Comparison of ENCODE assay signal across 8 cellular contexts in genomic region chr17:29178750-29179231, GRCh38. TPM values are rescaled to one million over a fixed set of nuclear protein-coding genes. Genes with fewer than 3 reads are reported as not detected.
A peak's percentile ranks its signal among the peaks of the same experiment; 100 is the strongest.
DNase-seq lines count a peak whose midpoint lies in the region; ATAC-seq and TF ChIP-seq lines count a peak whose summit lies in the region.

No MANE protein-coding gene starts in this region.

- no peak for DNase-seq in CD4-positive, CD25-positive, alpha-beta regulatory T cell
- DNase-seq in occipital lobe (lab: John Stamatoyannopoulos, UW) = peak; percentile 34
- no peak for DNase-seq in NOMO-1 treated with DMSO at 0.1 percent for 48 hours (lab: John Stamatoyannopoulos, UW; ENCODE audit: unreplicated experiment)
- DNase-seq in NCI-H1694 treated with DMSO at 0.1 percent for 48 hours (lab: John Stamatoyannopoulos, UW) = no peak

- no peaks in the 10 kb centered on the region for H4K20me1 ChIP-seq in OCI-LY1 (ENCODE audit: insufficient read depth, low read length)

- no peaks in the 10 kb centered on the region for H3K9me3 ChIP-seq in CD4-positive, CD25-positive, alpha-beta regulatory T cell (ENCODE audit: control insufficient read depth in 2 of 2, low read length in 2 of 2)
- H3K9me3 ChIP-seq in OCI-LY1 (ENCODE audit: low read length) (0 out of 2 replicates have a peak, but pooled peaks cover 3% of the 10 kb centered on the region), esophagus (ENCODE audit: control insufficient read depth in 2 of 2, insufficient read depth in 1 of 2, low read depth in 1 of 2, low read length in 1 of 2) (no peaks in the 10 kb centered on the region)

- H3K4me3 ChIP-seq in CD4-positive, CD25-positive, alpha-beta regulatory T cell (ENCODE audit: low read depth, low read length) = no peak overlapping the region
- peak overlapping the region; percentile 73 for H3K4me3 ChIP-seq in OCI-LY1 (ENCODE audit: low read depth, low read length, poor library complexity, severe bottlenecking)
- H3K4me3 ChIP-seq in esophagus (ENCODE audit: low read depth in 1 of 2, low read length in 2 of 2) = peak overlapping the region; percentile 65 to 83

- H3K9me2 ChIP-seq in OCI-LY1 (ENCODE audit: low read depth, low read length) = no peaks in the 10 kb centered on the region

- no peaks in the 10 kb centered on the region for H3F3A ChIP-seq in OCI-LY1 (ENCODE audit: insufficient read depth, low read length)

- H3K4me3 Mint-ChIP-seq in CD4-positive, CD25-positive, alpha-beta regulatory T cell = peak overlapping the region; percentile 68 to 84 (median 72)

- H3K27ac Mint-ChIP-seq in CD4-positive, CD25-positive, alpha-beta regulatory T cell = peak overlapping the region in 1 of 3 donors; percentile 43

- peaks cover 4 to 38% (median 17%) of the 10 kb centered on the region in 4 donors for H3K4me1 Mint-ChIP-seq in CD4-positive, CD25-positive, alpha-beta regulatory T cell

- peak overlapping the region; percentile 36; the same call in 1 of the 2 replicates for H3K9ac ChIP-seq in OCI-LY1 (ENCODE audit: low read length)

- no peak for ATAC-seq in CD4-positive, CD25-positive, alpha-beta regulatory T cell (ENCODE audit: low read depth in 2 of 2)
- ATAC-seq in GM18519 (IDR thresholded peaks at IDR 0.05; ENCODE audit: low FRiP score, unreplicated experiment) = no peak
- ATAC-seq in HG02798 (IDR thresholded peaks at IDR 0.05; ENCODE audit: poor library complexity, unreplicated experiment) = no peak

- no peak for TF ChIP-seq CTCF in OCI-LY1 (IDR thresholded peaks at IDR 0.05; ENCODE audit: low read length)

- peaks cover 16% of the 10 kb centered on the region for H3K27me3 Mint-ChIP-seq in CD4-positive, CD25-positive, alpha-beta regulatory T cell

- H3K27ac ChIP-seq in CD4-positive, CD25-positive, alpha-beta regulatory T cell (ENCODE audit: insufficient read depth, low read length, poor library complexity, severe bottlenecking) = no peak overlapping the region
- peak overlapping the region; percentile 81 for H3K27ac ChIP-seq in OCI-LY1 (ENCODE audit: low read depth, low read length, poor library complexity, severe bottlenecking)
- peak overlapping the region; percentile 98 to 99 for H3K27ac ChIP-seq in esophagus (ENCODE audit: low read depth in 2 of 2, low read length in 1 of 2)

- H3K36me3 ChIP-seq in CD4-positive, CD25-positive, alpha-beta regulatory T cell (ENCODE audit: control insufficient read depth, insufficient read depth, low read length) = no peaks in the 10 kb centered on the region
- H3K36me3 ChIP-seq in OCI-LY1 (ENCODE audit: insufficient read depth, low read length) (no peaks in the 10 kb centered on the region), esophagus (ENCODE audit: control insufficient read depth in 2 of 2, insufficient read depth in 2 of 2, low read length in 1 of 2) (no peaks in the 10 kb centered on the region)

- no peak overlapping the region for H2AFZ ChIP-seq in OCI-LY1 (ENCODE audit: low read length)

- no peaks in the 10 kb centered on the region for H3K36me3 Mint-ChIP-seq in CD4-positive, CD25-positive, alpha-beta regulatory T cell

- peaks cover 26% of the 10 kb centered on the region for H3K4me1 ChIP-seq in CD4-positive, CD25-positive, alpha-beta regulatory T cell (ENCODE audit: control insufficient read depth, insufficient read depth, low read length, poor library complexity, severe bottlenecking)
- H3K4me1 ChIP-seq in OCI-LY1 (ENCODE audit: insufficient read depth, low read length, severe bottlenecking) (peaks cover 46% of the 10 kb centered on the region), esophagus (ENCODE audit: control insufficient read depth in 2 of 2, insufficient read depth in 2 of 2, low read length in 1 of 2) (peaks cover 4 to 20% of the 10 kb centered on the region in 2 donors)

- H3K9me3 Mint-ChIP-seq in CD4-positive, CD25-positive, alpha-beta regulatory T cell = no peaks in the 10 kb centered on the region

- WGBS in esophagus, 2 donors = 35 to 36% methylated on average over 8 of the region's 8 CpGs

- peak overlapping the region; percentile 79 for H3K4me2 ChIP-seq in OCI-LY1 (ENCODE audit: low read length)

- no peaks in the 10 kb centered on the region for H3K79me2 ChIP-seq in OCI-LY1 (ENCODE audit: insufficient read depth, low read length)

- no peaks in the 10 kb centered on the region for H3K27me3 ChIP-seq in CD4-positive, CD25-positive, alpha-beta regulatory T cell (ENCODE audit: control insufficient read depth, insufficient read depth, low read length)
- H3K27me3 ChIP-seq in OCI-LY1 (ENCODE audit: insufficient read depth, low read length) = no peaks in the 10 kb centered on the region; the same call in 1 of the 2 replicates
- H3K27me3 ChIP-seq in esophagus (ENCODE audit: control insufficient read depth in 1 of 2, insufficient read depth in 2 of 2, low read length in 2 of 2) = no peaks in the 10 kb centered on the region

RNA-seq across cellular contexts. Expression of gene MYO18A, which starts 1.4 kb away (rescaled TPM):
- 193 TPM for total RNA-seq in CD4-positive, CD25-positive, alpha-beta regulatory T cell
- 10 to 100 TPM; 16.8 to 22.6 (median 20.2) TPM for polyA plus RNA-seq in CD4-positive, CD25-positive, alpha-beta regulatory T cell
- 10 to 100 TPM; 39.1 to 86.4 TPM for polyA plus RNA-seq in esophagus
- 68.5 TPM for total RNA-seq in occipital lobe
